ENCODE assay signal across 9 cellular contexts in the genomic region with DNA sequence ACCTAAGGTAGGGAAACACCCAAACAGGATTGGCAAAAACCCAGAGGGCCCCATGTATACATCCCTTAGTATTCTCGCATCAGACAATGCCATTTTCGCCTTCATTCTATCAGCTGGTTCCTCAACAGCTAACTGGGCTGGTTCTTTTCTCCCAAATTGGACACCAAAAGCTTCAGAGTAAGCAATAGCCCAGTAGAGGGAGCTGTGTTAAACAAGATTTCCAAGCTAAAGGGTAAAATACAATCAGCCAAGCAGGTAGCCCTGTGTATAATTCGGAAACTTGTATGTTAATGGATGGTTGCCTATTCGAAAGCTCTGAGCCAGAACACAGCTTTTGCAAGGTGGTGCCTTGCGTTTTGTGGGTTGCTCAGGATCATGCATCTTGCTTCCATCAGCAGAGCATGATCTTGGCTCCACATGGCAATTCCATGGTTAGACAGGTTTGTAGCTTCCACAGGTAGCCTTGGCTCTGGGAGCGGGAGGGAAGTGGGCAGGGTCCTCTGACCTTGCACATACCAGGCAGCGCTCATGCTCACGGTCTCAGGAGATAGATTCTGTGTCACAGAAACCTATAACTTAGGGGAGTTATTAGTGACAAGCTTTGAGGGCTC.
A peak's percentile ranks its signal among the peaks of the same experiment; 100 is the strongest.
DNase-seq lines count a peak whose midpoint lies in the region; ATAC-seq, FAIRE-seq and TF ChIP-seq lines count a peak whose summit lies in the region.
"Had no signal": no experiment of that assay in that cellular context is flagged by ENCODE, and none has a peak within 500 bp of the region (broad histone marks: within the 10 kb centered on the region; RNA-seq: fewer than 3 reads in every experiment).

No MANE protein-coding gene starts in this region.

- ATAC-seq in left ventricle myocardium superior, result peak; percentile 16
- no peak for ATAC-seq in GM18861 (IDR thresholded peaks at IDR 0.05; ENCODE audit: unreplicated experiment)

- H3K4me3 ChIP-seq in spleen, result no peak overlapping the region

- WGBS in spleen, 5 donors, result 58 to 75% (median 64%) methylated on average over 8 of the region's 8 CpGs

- no peaks in the 10 kb centered on the region for H3K9me3 Mint-ChIP-seq in activated T-helper 1 cell treated with anti-CD3 and anti-CD28 coated beads, Interleukin-12 subunit alpha, Interleukin-12 subunit beta, Interleukin-2, Interleukin-4 antibody, amounts not matched to agents 30 ng/mL and 10 ng/mL and 1 ng/mL, durations not matched to agents 14 hours and 24 hours and 36 hours

- DNase-seq in ACHN (peak; percentile 39), GM12892 (ENCODE audit: insufficient read length) (no peak), HuH-7.5 (ENCODE audit: low spot score) (peak; percentile 22), SW480 (ENCODE audit: low spot score) (peak; percentile 42), left ventricle myocardium superior (no peak), spleen (no peak)
- no peak for DNase-seq in activated T-helper 1 cell treated with anti-CD3 and anti-CD28 coated beads, Interleukin-12 subunit alpha, Interleukin-12 subunit beta, Interleukin-2, Interleukin-4 antibody, amounts not matched to agents 30 ng/mL and 10 ng/mL and 1 ng/mL, durations not matched to agents 14 hours and 24 hours and 36 hours (ENCODE audit: low spot score)

- peaks cover 6% of the 10 kb centered on the region for H3K4me1 Mint-ChIP-seq in activated T-helper 1 cell treated with anti-CD3 and anti-CD28 coated beads, Interleukin-12 subunit alpha, Interleukin-12 subunit beta, Interleukin-2, Interleukin-4 antibody, amounts not matched to agents 30 ng/mL and 10 ng/mL and 1 ng/mL, durations not matched to agents 14 hours and 24 hours and 36 hours (ENCODE audit: low read depth)

- in situ Hi-C loops in ACHN (cut with HindIII; ENCODE audit: low pct_ligation_motif_present, low pct_unique_long_range_greater_than_20kb, low sequenced_read_pairs), result no loop called here

- no peak overlapping the region for H3K4me3 Mint-ChIP-seq in activated T-helper 1 cell treated with anti-CD3 and anti-CD28 coated beads, Interleukin-12 subunit alpha, Interleukin-12 subunit beta, Interleukin-2, Interleukin-4 antibody, amounts not matched to agents 30 ng/mL and 10 ng/mL and 1 ng/mL, durations not matched to agents 14 hours and 24 hours and 36 hours

- intact Hi-C loops in left ventricle myocardium superior (cut with micrococcal nuclease), result no loop called here
- intact Hi-C loops in spleen (cut with DNase I; ENCODE audit: low total_unique reads), result no loop called here
- intact Hi-C loops in activated T-helper 1 cell treated with anti-CD3 and anti-CD28 coated beads, Interleukin-12 subunit alpha, Interleukin-12 subunit beta, Interleukin-2, Interleukin-4 antibody, amounts not matched to agents 30 ng/mL and 10 ng/mL and 1 ng/mL, durations not matched to agents 14 hours and 24 hours and 36 hours (cut with micrococcal nuclease), result loop anchor here (10.0 kb wide), 1 partner anchor 528 kb away; no protein-coding TSS in a partner anchor

- no peaks in the 10 kb centered on the region for H3K36me3 ChIP-seq in spleen

- peaks cover 10 to 51% (median 22%) of the 10 kb centered on the region in 6 donors for H3K4me1 ChIP-seq in spleen

- no peaks in the 10 kb centered on the region for H3K36me3 Mint-ChIP-seq in activated T-helper 1 cell treated with anti-CD3 and anti-CD28 coated beads, Interleukin-12 subunit alpha, Interleukin-12 subunit beta, Interleukin-2, Interleukin-4 antibody, amounts not matched to agents 30 ng/mL and 10 ng/mL and 1 ng/mL, durations not matched to agents 14 hours and 24 hours and 36 hours (ENCODE audit: low read depth)

- peak; percentile 90 for FAIRE-seq in GM12892 (lab: Jason Lieb, UNC)

- H3K27ac ChIP-seq in spleen, result peak overlapping the region in 1 of 8 donors; percentile 14
- H3K27ac ChIP-seq: epithelial cell of prostate had no signal

- H3K9me3 ChIP-seq in spleen, result peaks cover 0 to under 1% (median 0%) of the 10 kb centered on the region in 8 donors

- no peak overlapping the region for H3K27ac Mint-ChIP-seq in activated T-helper 1 cell treated with anti-CD3 and anti-CD28 coated beads, Interleukin-12 subunit alpha, Interleukin-12 subunit beta, Interleukin-2, Interleukin-4 antibody, amounts not matched to agents 30 ng/mL and 10 ng/mL and 1 ng/mL, durations not matched to agents 14 hours and 24 hours and 36 hours

- TF ChIP-seq CTCF in spleen (IDR thresholded peaks at IDR 0.05 in 8 of 11, conservative IDR thresholded peaks at IDR 0.05 in 3 of 11), result peak in 9 of 11 experiments; percentile 15 to 63 (median 50)

- H3K27me3 ChIP-seq in spleen (replicated peaks in 1 of 7), result no peaks in the 10 kb centered on the region

- peaks cover 2% of the 10 kb centered on the region for H3K27me3 Mint-ChIP-seq in activated T-helper 1 cell treated with anti-CD3 and anti-CD28 coated beads, Interleukin-12 subunit alpha, Interleukin-12 subunit beta, Interleukin-2, Interleukin-4 antibody, amounts not matched to agents 30 ng/mL and 10 ng/mL and 1 ng/mL, durations not matched to agents 14 hours and 24 hours and 36 hours (ENCODE audit: insufficient read depth)

- TF ChIP-seq POLR2A in GM12892 (IDR thresholded peaks at IDR 0.05; ENCODE audit: low read depth, low read length) (no peak), spleen (IDR thresholded peaks at IDR 0.05) (no peak)

Comparison
In these comparisons a context has a peak if more than half of its experiments do, and no peak if none do; other contexts are left out.
1. DNase-seq: peak in ACHN (single experiment), HuH-7.5 (single experiment) and SW480 (single experiment); none in GM12892 (single experiment), left ventricle myocardium superior (single experiment), spleen (single experiment) and activated T-helper 1 cell treated with anti-CD3 and anti-CD28 coated beads, Interleukin-12 subunit alpha, Interleukin-12 subunit beta, Interleukin-2, Interleukin-4 antibody, amounts not matched to agents 30 ng/mL and 10 ng/mL and 1 ng/mL, durations not matched to agents 14 hours and 24 hours and 36 hours (single experiment).